ENCODE assay signal across 26 cellular contexts in genomic region chr10:44427479-44427878, GRCh38. TPM values are rescaled to one million over a fixed set of nuclear protein-coding genes. Genes with fewer than 3 reads are reported as not detected.
"Had no signal": no experiment of that assay in that cellular context is flagged by ENCODE, and none has a peak within 500 bp of the region (broad histone marks: within the 10 kb centered on the region; RNA-seq: fewer than 3 reads in every experiment).

No MANE protein-coding gene starts in this region.

- DNase-seq: heart right ventricle; kidney; left ventricle myocardium inferior; mesendoderm; midbrain; mucosa of descending colon; naive thymus-derived CD4-positive, alpha-beta T cell; occipital lobe; ovary; right lobe of liver; stimulated activated CD4-positive, alpha-beta T cell treated with anti-CD3 and anti-CD28 coated beads, Interleukin-1b, Interleukin-23, amount 100 ng/mL, for 48 hours; stimulated activated CD4-positive, alpha-beta T cell treated with anti-CD3 and anti-CD28 coated beads, Interleukin-2, amount 100 ng/mL, for 48 hours; tibial artery; trophoblast cell had no signal

- ATAC-seq: heart right ventricle; mucosa of descending colon; naive thymus-derived CD4-positive, alpha-beta T cell had no signal

- H3K36me3 Mint-ChIP-seq: naive thymus-derived CD4-positive, alpha-beta T cell had no signal

- H3K4me3 Mint-ChIP-seq: naive thymus-derived CD4-positive, alpha-beta T cell; nephron; neural crest cell; stimulated activated naive CD8-positive, alpha-beta T cell treated with anti-CD3 and anti-CD28 coated beads, Interleukin-15, Interleukin-2, amounts not matched to agents 100 ng/mL and 50 ng/mL, for 24 hours had no signal

- H3K27me3 Mint-ChIP-seq: progenitor cell of endocrine pancreas had no signal

- H3K27ac ChIP-seq: heart right ventricle, hepatocyte, left ventricle myocardium inferior, neutrophil, ovary, right atrium auricular region, right lobe of liver, suprapubic skin, thoracic aorta, tibial artery, vagina had no signal

- H3K4me1 ChIP-seq: heart right ventricle, left ventricle myocardium inferior, right atrium auricular region, right lobe of liver, suprapubic skin, tibial artery, vagina had no signal

- H3K4me1 Mint-ChIP-seq: naive thymus-derived CD4-positive, alpha-beta T cell; neural crest cell had no signal

- H3K9me3 ChIP-seq: neutrophil, ovary, right lobe of liver, thoracic aorta, vagina had no signal

- H3K36me3 ChIP-seq: heart right ventricle, left ventricle myocardium inferior, neutrophil, ovary, right atrium auricular region, right lobe of liver, suprapubic skin, thoracic aorta, tibial artery, vagina had no signal

- H3K4me3 ChIP-seq: heart right ventricle, hepatocyte, left ventricle myocardium inferior, lung, mucosa of descending colon, ovary, right atrium auricular region, right lobe of liver, smooth muscle cell, suprapubic skin, thoracic aorta, tibial artery, vagina had no signal

- H3K27ac Mint-ChIP-seq: naive thymus-derived CD4-positive, alpha-beta T cell; nephron; progenitor cell of endocrine pancreas; stimulated activated naive CD8-positive, alpha-beta T cell treated with anti-CD3 and anti-CD28 coated beads, Interleukin-15, Interleukin-2, amounts not matched to agents 100 ng/mL and 50 ng/mL, for 24 hours had no signal

- H3K27me3 ChIP-seq: hepatocyte, neutrophil, ovary, right atrium auricular region, right lobe of liver, suprapubic skin, tibial artery, vagina had no signal

RNA-seq across cellular contexts. Expression of gene CXCL12, which starts 42.6 kb away (rescaled TPM):
- total RNA-seq: naive thymus-derived CD4-positive, alpha-beta T cell had no signal
